8 cellular contexts compared by ENCODE assay signal in genomic region chr14:64708148-64709004, GRCh38. TPM values are rescaled to one million over a fixed set of nuclear protein-coding genes. Genes with fewer than 3 reads are reported as not detected.
DNase-seq lines count a peak whose midpoint lies in the region; ATAC-seq and TF ChIP-seq lines count a peak whose summit lies in the region.

No MANE protein-coding gene starts in this region.

- no TSS peak for BruUV-seq in Panc1 (replicated peaks; lab: Mats Ljungman, UMichigan)

- WGBS in aorta, 2 donors, result 3 to 5% methylated on average over 18 of the region's 18 CpGs

- H3K27me3 Mint-ChIP-seq in memory B cell, result peaks cover 13% of the 10 kb centered on the region

- no peaks in the 10 kb centered on the region for H3K27me3 ChIP-seq in Panc1 (ENCODE audit: control insufficient read depth, insufficient read depth, low read length)
- no peaks in the 10 kb centered on the region for H3K27me3 ChIP-seq in colonic mucosa
- H3K27me3 ChIP-seq in aorta (ENCODE audit: control insufficient read depth in 1 of 2, insufficient read depth in 2 of 2, low read length in 1 of 2), result no peaks in the 10 kb centered on the region

- intact Hi-C loops in Panc1 (cut with micrococcal nuclease; ENCODE audit: unreplicated experiment) (loop anchor here (5.0 kb wide), 1 partner anchor 54 kb away; no protein-coding TSS in a partner anchor), colonic mucosa (cut with DNase I) (no loop called here), aorta (cut with DNase I) (loop anchor here in 1 of 2 donors (5.0 kb wide), 3 partner anchors 36 to 54 kb away; no protein-coding TSS in a partner anchor)

- POLR2A ChIA-PET in Panc1 (lab: Charles Lee), result interaction anchor here (0.6 kb wide), 2 partner anchors 51 to 62 kb away, joined by 4 to 6 read pairs; no protein-coding TSS in a partner anchor

- in situ Hi-C loops in Panc1 (cut with HindIII; ENCODE audit: low pct_unique_long_range_greater_than_20kb, low sequenced_read_pairs), result no loop called here

- H3K4me1 Mint-ChIP-seq in memory B cell, result peaks cover 25% of the 10 kb centered on the region

- peaks cover 7% of the 10 kb centered on the region for H3K9me3 Mint-ChIP-seq in memory B cell

- peak overlapping the region; percentile 41; the same call in 1 of the 2 replicates for H3K9ac ChIP-seq in ES-I3 (ENCODE audit: low read depth, low read length)
- H3K9ac ChIP-seq in colonic mucosa (ENCODE audit: low read depth in 2 of 2, low read length in 2 of 2), result peak overlapping the region in 1 of 2 donors; percentile 66

- H3K27ac Mint-ChIP-seq in memory B cell, result peak overlapping the region; percentile 7

- H3K9me3 ChIP-seq in ES-I3 (ENCODE audit: control insufficient read depth, insufficient read depth, low read length) (peaks cover 3% of the 10 kb centered on the region; the same call in 1 of the 2 replicates), Panc1 (ENCODE audit: control insufficient read depth, insufficient read depth, low read depth, low read length) (peaks cover 12% of the 10 kb centered on the region; the same call in 1 of the 2 replicates), colonic mucosa (no peaks in the 10 kb centered on the region), aorta (ENCODE audit: control insufficient read depth, low read length) (no peaks in the 10 kb centered on the region)

- peak; percentile 54 for ATAC-seq in Panc1
- ATAC-seq in memory B cell (ENCODE audit: low read depth), result peak; percentile 73
- no peak for ATAC-seq in aorta (ENCODE audit: low FRiP score)
- no peak for ATAC-seq in left lobe of liver
- no peak for ATAC-seq in GM21515 (IDR thresholded peaks at IDR 0.05; ENCODE audit: unreplicated experiment)
- no peak for ATAC-seq in GM18870 (IDR thresholded peaks at IDR 0.05; ENCODE audit: unreplicated experiment)

- no peaks in the 10 kb centered on the region for H3K36me3 ChIP-seq in ES-I3 (ENCODE audit: insufficient read depth, low read length)
- no peaks in the 10 kb centered on the region; the same call in none of the 2 replicates for H3K36me3 ChIP-seq in Panc1 (ENCODE audit: control insufficient read depth, insufficient read depth, low read length)
- H3K36me3 ChIP-seq in colonic mucosa, result no peaks in the 10 kb centered on the region
- no peaks in the 10 kb centered on the region for H3K36me3 ChIP-seq in aorta (ENCODE audit: control insufficient read depth in 1 of 2, insufficient read depth in 2 of 2, low read length in 1 of 2)

- H3K27ac ChIP-seq in Panc1 (ENCODE audit: low read length) (peak overlapping the region; percentile 72), colonic mucosa (peak overlapping the region; percentile 26), aorta (ENCODE audit: low read depth in 1 of 2, low read length in 2 of 2) (peak overlapping the region; percentile 4 to 90)

- DNase-seq in Panc1 (ENCODE audit: low read depth, low spot score) (no peak), colonic mucosa (peak; percentile 65), memory B cell (ENCODE audit: low spot score in 2 of 2) (no peak), aorta (peak; percentile 77 to 80), left lobe of liver (ENCODE audit: low spot score) (no peak)

- CTCF ChIA-PET in Panc1 (lab: Charles Lee), result no interaction called here

- H3K4me1 ChIP-seq in ES-I3 (ENCODE audit: insufficient read depth, low read length) (peaks cover 33% of the 10 kb centered on the region), Panc1 (ENCODE audit: control insufficient read depth, insufficient read depth, low read length) (peaks cover 43% of the 10 kb centered on the region), colonic mucosa (peaks cover 10% of the 10 kb centered on the region), aorta (ENCODE audit: control insufficient read depth in 1 of 2, insufficient read depth in 2 of 2, low read length in 2 of 2) (no peaks in the 10 kb centered on the region)

- H3K4me3 Mint-ChIP-seq in memory B cell, result peak overlapping the region; percentile 64

- peaks cover 3% of the 10 kb centered on the region for H3K36me3 Mint-ChIP-seq in memory B cell

- TF ChIP-seq CTCF in Panc1 (IDR thresholded peaks at IDR 0.05) (no peak), colonic mucosa (IDR thresholded peaks at IDR 0.05) (no peak)

- H3K4me3 ChIP-seq in Panc1 (ENCODE audit: low read depth in 2 of 2, low read length in 2 of 2) (peak overlapping the region in 1 of 2 experiments; percentile 36; a peak in 2 of 4 replicates), colonic mucosa (no peak overlapping the region), aorta (ENCODE audit: low read length in 2 of 2) (no peak overlapping the region)

RNA-seq across cellular contexts. Expression of gene PLEKHG3, which starts 4.2 kb away (rescaled TPM):
- total RNA-seq in Panc1 (2021; ENCODE audit: unreplicated experiment), result 34.0 TPM
- polyA plus RNA-seq in Panc1 (2012; ENCODE audit: insufficient read length), result 27.0 TPM
- total RNA-seq in colonic mucosa, result 100 to 1,000 TPM in 1 of 2 donors, 10 to 100 TPM in 1; 78.8 to 106 TPM
- total RNA-seq in aorta, result 10 to 100 TPM; 46.5 to 82.9 TPM
- polyA plus RNA-seq in aorta, result 10 to 100 TPM; 10.9 to 49.8 TPM
- 32.8 TPM for total RNA-seq in left lobe of liver

Comparison
In these comparisons a context has a peak if more than half of its experiments do, and no peak if none do; other contexts are left out.
1. ATAC-seq: peak in Panc1 (single experiment) and memory B cell (single experiment); none in aorta (single experiment), left lobe of liver (single experiment), GM21515 (single experiment) and GM18870 (single experiment).
2. DNase-seq: peak in colonic mucosa (single experiment) and aorta (2 of 2); none in Panc1 (single experiment), memory B cell (0 of 2) and left lobe of liver (single experiment).
3. Peak in every context shown above with its lines, with median percentiles within 50 percentile points of each other: H3K27ac ChIP-seq.